ENCODE assay signal across 5 cellular contexts in the genomic region with DNA sequence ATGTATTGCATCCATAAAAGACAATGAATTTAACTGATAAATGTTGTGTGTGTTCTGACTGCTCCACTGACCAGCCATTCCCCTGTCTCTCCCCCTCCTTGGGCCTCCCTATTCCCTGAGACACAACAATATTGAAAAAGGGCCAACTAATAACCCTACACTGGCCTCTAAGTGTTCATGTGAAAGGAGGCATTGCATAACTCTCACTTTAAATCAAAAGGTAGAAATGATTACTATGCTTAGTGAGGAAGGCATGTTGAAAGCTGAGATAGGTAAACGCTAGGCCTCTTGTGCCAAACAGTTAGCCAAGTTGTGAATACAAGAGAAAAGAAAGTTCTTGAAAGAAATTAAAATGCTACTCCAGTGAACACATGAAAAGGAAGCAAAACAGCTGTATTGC.
"Had no signal": no experiment of that assay in that cellular context is flagged by ENCODE, and none has a peak within 500 bp of the region (broad histone marks: within the 10 kb centered on the region; RNA-seq: fewer than 3 reads in every experiment).

No MANE protein-coding gene starts in this region.

- H3K4me3 ChIP-seq: GM23338 had no signal

- ATAC-seq: GM23338, HepG2 had no signal

- H3K27ac ChIP-seq: HL-60 had no signal

- DNase-seq: H9, HCEC 1CT had no signal
